27 cellular contexts compared by ENCODE assay signal in genomic region chr13:42075517-42075916, GRCh38.
DNase-seq lines count a peak whose midpoint lies in the region; FAIRE-seq and TF ChIP-seq lines count a peak whose summit lies in the region.
"Had no signal": no experiment of that assay in that cellular context is flagged by ENCODE, and none has a peak within 500 bp of the region (broad histone marks: within the 10 kb centered on the region; RNA-seq: fewer than 3 reads in every experiment).

No MANE protein-coding gene starts in this region.

- no peak for TF ChIP-seq CTCF in HEK293 (tag by site-specific recombination; IDR thresholded peaks at IDR 0.05)
- TF ChIP-seq CTCF in nephron progenitor cell (IDR thresholded peaks at IDR 0.05), result no peak
- TF ChIP-seq CTCF in D721Med (IDR thresholded peaks at IDR 0.05; ENCODE audit: insufficient read depth, missing control alignments), result no peak

- peak; percentile 23 for DNase-seq in NCI-H82 (lab: John Stamatoyannopoulos, UW)
- DNase-seq in NCI-H82 treated with DMSO at 0.1 percent for 48 hours (lab: John Stamatoyannopoulos, UW; ENCODE audit: unreplicated experiment), result no peak
- peak; percentile 22 for DNase-seq in RPMI8226
- no peak for DNase-seq in nephron progenitor cell
- DNase-seq in D721Med (ENCODE audit: insufficient read length, low spot score), result no peak
- no peak for DNase-seq in activated effector memory CD4-positive, alpha-beta T cell treated with anti-CD3 and anti-CD28 coated beads, Interleukin-2, amount 50 U/mL, for 16 hours
- DNase-seq in activated gamma-delta T cell treated with Interleukin-2 at 50 U/mL for 16 hours, result no peak
- DNase-seq: activated CD4-positive, CD25-positive, alpha-beta regulatory T cell treated with anti-CD3 and anti-CD28 coated beads, Interleukin-2, amount 50 U/mL, for 72 hours; activated T-cell treated with anti-CD3 and anti-CD28 coated beads, Interleukin-2, amount 50 U/mL, for 72 hours; BE2C; cerebellar nuclear complex; DND-41; erythroblast; foreskin fibroblast; left ventricle myocardium inferior; naive thymus-derived CD8-positive, alpha-beta T cell; PC-3; SJCRH30; stimulated activated CD4-positive, alpha-beta T cell treated with anti-CD3 and anti-CD28 coated beads, Interleukin-4, amount 100 ng/mL, for 24 hours; T-helper 1 cell had no signal

- H3K27ac Mint-ChIP-seq in nephron progenitor cell, result peak overlapping the region; percentile 7
- H3K27ac Mint-ChIP-seq: activated naive CD8-positive, alpha-beta T cell; activated T-cell treated with anti-CD3 and anti-CD28 coated beads, Interleukin-2, amount 50 U/mL, for 72 hours; stimulated activated naive CD8-positive, alpha-beta T cell treated with anti-CD3 and anti-CD28 coated beads, Interleukin-15, Interleukin-2, amounts not matched to agents 100 ng/mL and 50 ng/mL, for 24 hours had no signal

- peaks cover 18% of the 10 kb centered on the region for H3K4me1 ChIP-seq in HEK293 (ENCODE audit: control insufficient read depth, insufficient read depth, low read length)
- H3K4me1 ChIP-seq: BE2C, right atrium auricular region, SJCRH30, tibial nerve had no signal

- H3K36me3 ChIP-seq in HEK293 (ENCODE audit: control insufficient read depth in 2 of 2, insufficient read depth in 1 of 2, low read length in 2 of 2), result no peaks in the 10 kb centered on the region
- H3K36me3 ChIP-seq: BE2C, left ventricle myocardium inferior, right atrium auricular region, SJCRH30 had no signal

- H3K27ac ChIP-seq in HEK293 (ENCODE audit: extremely low read depth, low read depth, low read length), result no peak overlapping the region
- H3K27ac ChIP-seq: A549, left ventricle myocardium inferior, right atrium auricular region, SJCRH30, tibial nerve had no signal

- POLR2A ChIA-PET in HEK293 (lab: Yijun Ruan, JAX), result no interaction called here

- CTCF ChIA-PET in HEK293 (lab: Yijun Ruan, JAX), result interaction anchor here (0.6 to 1.0 kb wide), 3 partner anchors 34 to 1015 kb away, joined by 3 to 5 read pairs (median 3); no protein-coding TSS in a partner anchor

- H3K9me3 ChIP-seq in HEK293 (ENCODE audit: control insufficient read depth, insufficient read depth, low read depth, low read length), result no peaks in the 10 kb centered on the region
- H3K9me3 ChIP-seq: A549, BE2C, left ventricle myocardium inferior, right atrium auricular region, SJCRH30, tibial nerve had no signal

- no peaks in the 10 kb centered on the region for H3K27me3 Mint-ChIP-seq in nephron progenitor cell (ENCODE audit: low read depth, poor library complexity)
- H3K27me3 Mint-ChIP-seq: activated naive CD8-positive, alpha-beta T cell; naive thymus-derived CD8-positive, alpha-beta T cell; stimulated activated naive CD8-positive, alpha-beta T cell treated with anti-CD3 and anti-CD28 coated beads, Interleukin-15, Interleukin-2, amounts not matched to agents 100 ng/mL and 50 ng/mL, for 24 hours had no signal

- no peaks in the 10 kb centered on the region for H3K9me3 Mint-ChIP-seq in nephron progenitor cell
- H3K9me3 Mint-ChIP-seq: activated T-cell treated with anti-CD3 and anti-CD28 coated beads, Interleukin-2, amount 50 U/mL, for 72 hours; naive thymus-derived CD8-positive, alpha-beta T cell; stimulated activated naive CD8-positive, alpha-beta T cell treated with anti-CD3 and anti-CD28 coated beads, Interleukin-15, Interleukin-2, amounts not matched to agents 100 ng/mL and 50 ng/mL, for 24 hours had no signal

- H3K4me3 Mint-ChIP-seq in nephron progenitor cell, result no peak overlapping the region
- H3K4me3 Mint-ChIP-seq: activated naive CD8-positive, alpha-beta T cell; activated T-cell treated with anti-CD3 and anti-CD28 coated beads, Interleukin-2, amount 50 U/mL, for 72 hours; naive thymus-derived CD8-positive, alpha-beta T cell; stimulated activated naive CD8-positive, alpha-beta T cell treated with anti-CD3 and anti-CD28 coated beads, Interleukin-15, Interleukin-2, amounts not matched to agents 100 ng/mL and 50 ng/mL, for 24 hours had no signal

- peaks cover 16% of the 10 kb centered on the region for H3K4me1 Mint-ChIP-seq in nephron progenitor cell

- no peak overlapping the region for H3K4me3 ChIP-seq in HEK293 (ENCODE audit: low read depth, low read length)
- H3K4me3 ChIP-seq: A549, left ventricle myocardium inferior, right atrium auricular region, SJCRH30, tibial nerve had no signal

- H3K36me3 Mint-ChIP-seq in nephron progenitor cell (ENCODE audit: low read depth), result peaks cover 20% of the 10 kb centered on the region
- H3K36me3 Mint-ChIP-seq: naive thymus-derived CD8-positive, alpha-beta T cell had no signal

- FAIRE-seq in D721Med (lab: Jason Lieb, UNC), result no peak
- FAIRE-seq: A549, TTC549 had no signal

TF ChIP-seq in HEK293, 187 proteins besides CTCF, POLR2A, EP300 and RAD21:
- TF ChIP-seq OSR2 (tag by site-specific recombination; IDR thresholded peaks at IDR 0.05), result peak; percentile 85
- TF ChIP-seq, protein P1, sequence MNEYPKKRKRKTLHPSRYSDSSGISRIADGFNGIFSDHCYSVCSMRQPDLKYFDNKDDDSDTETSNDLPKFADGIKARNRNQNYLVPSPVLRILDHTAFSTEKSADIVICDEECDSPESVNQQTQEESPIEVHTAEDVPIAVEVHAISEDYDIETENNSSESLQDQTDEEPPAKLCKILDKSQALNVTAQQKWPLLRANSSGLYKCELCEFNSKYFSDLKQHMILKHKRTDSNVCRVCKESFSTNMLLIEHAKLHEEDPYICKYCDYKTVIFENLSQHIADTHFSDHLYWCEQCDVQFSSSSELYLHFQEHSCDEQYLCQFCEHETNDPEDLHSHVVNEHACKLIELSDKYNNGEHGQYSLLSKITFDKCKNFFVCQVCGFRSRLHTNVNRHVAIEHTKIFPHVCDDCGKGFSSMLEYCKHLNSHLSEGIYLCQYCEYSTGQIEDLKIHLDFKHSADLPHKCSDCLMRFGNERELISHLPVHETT (tag by site-specific recombination; IDR thresholded peaks at IDR 0.05), result no peak
- peak; percentile 84 for TF ChIP-seq SCRT2 (tag by site-specific recombination; IDR thresholded peaks at IDR 0.05)
- TF ChIP-seq ZNF391 (tag by site-specific recombination; IDR thresholded peaks at IDR 0.05; ENCODE audit: borderline replicate concordance, low read depth), result no peak
- peak; percentile 50 for TF ChIP-seq SCRT1 (tag by site-specific recombination; IDR thresholded peaks at IDR 0.05; ENCODE audit: borderline replicate concordance)
- TF ChIP-seq ZNF274 (IDR thresholded peaks at IDR 0.05; ENCODE audit: low read length), result no peak
- no peak for TF ChIP-seq ZNF274 (tag by site-specific recombination; IDR thresholded peaks at IDR 0.05; ENCODE audit: borderline replicate concordance)
TF ChIP-seq in HEK293: peak in this region for 3.

Comparison
In these comparisons a context has a peak if more than half of its experiments do, and no peak if none do; other contexts are left out.
1. DNase-seq: peak in NCI-H82 (single experiment) and RPMI8226 (single experiment); none in NCI-H82 treated with DMSO at 0.1 percent for 48 hours (single experiment), nephron progenitor cell (single experiment), D721Med (single experiment), activated effector memory CD4-positive, alpha-beta T cell treated with anti-CD3 and anti-CD28 coated beads, Interleukin-2, amount 50 U/mL, for 16 hours (single experiment) and activated gamma-delta T cell treated with Interleukin-2 at 50 U/mL for 16 hours (single experiment).